Comparison of ENCODE assay signal across 1 cellular context in genomic region chr2:112683550-112684414, GRCh38.
TF ChIP-seq lines count a peak whose summit lies in the region.

No MANE protein-coding gene starts in this region.

TF ChIP-seq in K562, 482 proteins besides CTCF, POLR2A, EP300 and RAD21 (continued from another document and continues in another):
- peak; percentile 86; the same call in 1 of the 2 replicates for TF ChIP-seq E2F3 (CRISPR knock-in tag; IDR thresholded peaks at IDR 0.05)
- no peak for TF ChIP-seq SNRNP70 (optimal IDR thresholded peaks at IDR 0.05; ENCODE audit: low read depth, low read length)
- no peak for TF ChIP-seq YY1 (IDR thresholded peaks at IDR 0.05; ENCODE audit: borderline replicate concordance in 1 of 3, control insufficient read depth in 1 of 3, extremely low read depth in 1 of 3, insufficient read depth in 3 of 3, insufficient read length in 1 of 3, insufficient replicate concordance in 2 of 3, low read depth in 1 of 3, low read length in 2 of 3)
- TF ChIP-seq ZNF41 (CRISPR knock-in tag; conservative IDR thresholded peaks at IDR 0.05), result no peak
- TF ChIP-seq HDAC8 (tag; IDR thresholded peaks at IDR 0.05), result no peak
- peak; percentile 86 for TF ChIP-seq CCNT2 (IDR thresholded peaks at IDR 0.05; ENCODE audit: borderline replicate concordance, extremely low read depth, insufficient read length, low read depth, low read length)
- peak in 1 of 2 experiments; percentile 29; a peak in 1 of 3 replicates for TF ChIP-seq CBX3 (IDR thresholded peaks at IDR 0.05; ENCODE audit: borderline replicate concordance in 1 of 2, low read length in 2 of 2)
- no peak for TF ChIP-seq SIX5 (IDR thresholded peaks at IDR 0.05; ENCODE audit: borderline replicate concordance in 1 of 2, insufficient read depth in 1 of 2, low read depth in 1 of 2, low read length in 2 of 2)
- no peak for TF ChIP-seq C11orf30 (IDR thresholded peaks at IDR 0.05; ENCODE audit: low read depth)
- TF ChIP-seq, protein P1, sequence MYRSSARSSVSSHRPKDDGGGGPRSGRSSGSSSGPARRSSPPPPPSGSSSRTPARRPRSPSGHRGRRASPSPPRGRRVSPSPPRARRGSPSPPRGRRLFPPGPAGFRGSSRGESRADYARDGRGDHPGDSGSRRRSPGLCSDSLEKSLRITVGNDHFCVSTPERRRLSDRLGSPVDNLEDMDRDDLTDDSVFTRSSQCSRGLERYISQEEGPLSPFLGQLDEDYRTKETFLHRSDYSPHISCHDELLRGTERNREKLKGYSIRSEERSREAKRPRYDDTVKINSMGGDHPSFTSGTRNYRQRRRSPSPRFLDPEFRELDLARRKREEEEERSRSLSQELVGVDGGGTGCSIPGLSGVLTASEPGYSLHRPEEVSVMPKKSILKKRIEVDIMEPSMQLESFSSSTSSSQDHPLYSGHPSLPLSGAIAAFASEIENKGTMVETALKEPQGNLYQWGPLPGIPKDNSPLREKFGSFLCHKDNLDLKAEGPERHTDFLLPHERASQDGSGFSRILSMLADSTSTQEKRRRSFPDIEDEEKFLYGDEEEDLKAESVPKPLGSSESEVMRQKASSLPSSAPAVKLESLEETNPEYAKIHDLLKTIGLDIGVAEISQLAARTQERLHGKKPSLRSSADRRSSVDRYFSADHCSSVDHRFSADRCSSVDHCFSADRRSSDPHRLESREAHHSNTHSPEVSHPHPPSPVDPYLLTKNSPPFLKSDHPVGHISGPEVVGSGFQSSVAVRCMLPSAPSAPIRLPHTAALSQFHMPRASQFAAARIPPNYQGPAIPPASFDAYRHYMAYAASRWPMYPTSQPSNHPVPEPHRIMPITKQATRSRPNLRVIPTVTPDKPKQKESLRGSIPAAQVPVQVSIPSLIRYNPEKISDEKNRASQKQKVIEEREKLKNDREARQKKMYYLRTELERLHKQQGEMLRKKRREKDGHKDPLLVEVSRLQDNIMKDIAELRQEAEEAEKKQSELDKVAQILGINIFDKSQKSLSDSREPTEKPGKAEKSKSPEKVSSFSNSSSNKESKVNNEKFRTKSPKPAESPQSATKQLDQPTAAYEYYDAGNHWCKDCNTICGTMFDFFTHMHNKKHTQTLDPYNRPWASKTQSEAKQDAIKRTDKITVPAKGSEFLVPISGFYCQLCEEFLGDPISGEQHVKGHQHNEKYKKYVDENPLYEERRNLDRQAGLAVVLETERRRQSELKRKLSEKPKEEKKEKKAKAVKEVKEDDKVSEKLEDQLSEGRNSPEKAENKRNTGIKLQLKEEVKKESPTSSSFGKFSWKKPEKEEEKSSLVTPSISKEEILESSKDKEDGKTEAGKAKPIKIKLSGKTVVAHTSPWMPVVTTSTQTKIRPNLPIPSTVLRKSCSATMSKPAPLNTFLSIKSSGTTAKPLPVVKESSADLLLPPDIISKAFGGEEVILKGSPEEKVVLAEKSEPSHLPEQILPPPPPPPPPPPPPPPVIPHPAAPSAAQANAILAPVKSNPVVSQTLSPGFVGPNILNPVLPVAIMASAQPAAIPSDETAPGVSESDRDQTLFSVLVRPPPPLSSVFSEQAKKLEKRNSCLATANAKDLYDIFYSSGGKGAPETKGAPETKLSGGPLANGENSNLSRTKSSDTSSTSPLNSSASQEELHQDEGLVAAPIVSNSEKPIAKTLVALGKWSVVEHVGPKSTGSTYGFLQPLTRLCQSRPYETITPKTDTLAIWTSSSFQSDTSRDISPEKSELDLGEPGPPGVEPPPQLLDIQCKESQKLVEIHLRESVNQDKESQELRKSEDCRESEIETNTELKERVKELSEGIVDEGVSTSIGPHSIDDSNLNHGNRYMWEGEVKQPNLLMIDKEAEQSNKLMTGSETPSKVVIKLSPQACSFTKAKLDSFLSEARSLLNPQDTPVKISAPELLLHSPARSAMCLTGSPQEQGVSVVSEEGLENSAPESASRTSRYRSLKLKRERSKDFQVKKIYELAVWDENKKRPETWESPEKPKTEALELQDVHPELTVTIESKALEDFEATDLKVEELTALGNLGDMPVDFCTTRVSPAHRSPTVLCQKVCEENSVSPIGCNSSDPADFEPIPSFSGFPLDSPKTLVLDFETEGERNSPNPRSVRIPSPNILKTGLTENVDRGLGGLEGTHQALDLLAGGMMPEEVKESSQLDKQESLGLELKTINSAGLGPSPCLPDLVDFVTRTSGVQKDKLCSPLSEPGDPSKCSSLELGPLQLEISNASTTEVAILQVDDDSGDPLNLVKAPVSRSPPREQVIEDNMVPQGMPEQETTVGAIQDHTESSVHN (IDR thresholded peaks at IDR 0.05; ENCODE audit: borderline replicate concordance in 1 of 2, low read depth in 1 of 2), result no peak
- no peak; the same call in 1 of the 2 replicates for TF ChIP-seq ZNF263 (CRISPR knock-in tag; IDR thresholded peaks at IDR 0.05; ENCODE audit: borderline replicate concordance)
- TF ChIP-seq ZNF644 (tag; IDR thresholded peaks at IDR 0.05; ENCODE audit: low read depth), result no peak
- no peak for TF ChIP-seq JUNB (CRISPR knock-in tag; conservative IDR thresholded peaks at IDR 0.05)
- TF ChIP-seq, protein P2, sequence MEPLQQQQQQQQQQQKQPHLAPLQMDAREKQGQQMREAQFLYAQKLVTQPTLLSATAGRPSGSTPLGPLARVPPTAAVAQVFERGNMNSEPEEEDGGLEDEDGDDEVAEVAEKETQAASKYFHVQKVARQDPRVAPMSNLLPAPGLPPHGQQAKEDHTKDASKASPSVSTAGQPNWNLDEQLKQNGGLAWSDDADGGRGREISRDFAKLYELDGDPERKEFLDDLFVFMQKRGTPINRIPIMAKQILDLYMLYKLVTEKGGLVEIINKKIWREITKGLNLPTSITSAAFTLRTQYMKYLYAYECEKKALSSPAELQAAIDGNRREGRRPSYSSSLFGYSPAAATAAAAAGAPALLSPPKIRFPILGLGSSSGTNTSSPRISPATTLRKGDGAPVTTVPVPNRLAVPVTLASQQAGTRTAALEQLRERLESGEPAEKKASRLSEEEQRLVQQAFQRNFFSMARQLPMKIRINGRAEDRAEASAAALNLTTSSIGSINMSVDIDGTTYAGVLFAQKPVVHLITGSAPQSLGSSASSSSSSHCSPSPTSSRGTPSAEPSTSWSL (CRISPR knock-in tag; IDR thresholded peaks at IDR 0.05; ENCODE audit: borderline replicate concordance), result no peak
- TF ChIP-seq NCOA4 (IDR thresholded peaks at IDR 0.05; ENCODE audit: partially characterized antibody), result no peak
- TF ChIP-seq PTBP1 (IDR thresholded peaks at IDR 0.05; ENCODE audit: low read depth, low read length), result no peak
- no peak for TF ChIP-seq ZNF3 (CRISPR knock-in tag; IDR thresholded peaks at IDR 0.05)
- no peak for TF ChIP-seq KLF10 (CRISPR knock-in tag; IDR thresholded peaks at IDR 0.05)
- TF ChIP-seq RNF219 (CRISPR knock-in tag; IDR thresholded peaks at IDR 0.05), result no peak
- no peak for TF ChIP-seq THAP12 (CRISPR knock-in tag; IDR thresholded peaks at IDR 0.05)
- TF ChIP-seq ZBTB17 (CRISPR knock-in tag; IDR thresholded peaks at IDR 0.05), result no peak
- peak; percentile 90 for TF ChIP-seq KLF1 (tag; IDR thresholded peaks at IDR 0.05)
- no peak for TF ChIP-seq NCOA2 (IDR thresholded peaks at IDR 0.05; ENCODE audit: partially characterized antibody in 2 of 2)
- no peak for TF ChIP-seq ZNF551 (CRISPR knock-in tag; IDR thresholded peaks at IDR 0.05)
- TF ChIP-seq NR2F6 (CRISPR knock-in tag; IDR thresholded peaks at IDR 0.05), result no peak
- no peak for TF ChIP-seq FOS (IDR thresholded peaks at IDR 0.05; ENCODE audit: extremely low read depth, insufficient read length)
- peak; percentile 81 for TF ChIP-seq NFIC (IDR thresholded peaks at IDR 0.05)
- TF ChIP-seq EWSR1 (IDR thresholded peaks at IDR 0.05; ENCODE audit: borderline replicate concordance, low read depth, partially characterized antibody), result no peak
- no peak for TF ChIP-seq ZNF77 (CRISPR knock-in tag; IDR thresholded peaks at IDR 0.05)
- TF ChIP-seq, protein P3, sequence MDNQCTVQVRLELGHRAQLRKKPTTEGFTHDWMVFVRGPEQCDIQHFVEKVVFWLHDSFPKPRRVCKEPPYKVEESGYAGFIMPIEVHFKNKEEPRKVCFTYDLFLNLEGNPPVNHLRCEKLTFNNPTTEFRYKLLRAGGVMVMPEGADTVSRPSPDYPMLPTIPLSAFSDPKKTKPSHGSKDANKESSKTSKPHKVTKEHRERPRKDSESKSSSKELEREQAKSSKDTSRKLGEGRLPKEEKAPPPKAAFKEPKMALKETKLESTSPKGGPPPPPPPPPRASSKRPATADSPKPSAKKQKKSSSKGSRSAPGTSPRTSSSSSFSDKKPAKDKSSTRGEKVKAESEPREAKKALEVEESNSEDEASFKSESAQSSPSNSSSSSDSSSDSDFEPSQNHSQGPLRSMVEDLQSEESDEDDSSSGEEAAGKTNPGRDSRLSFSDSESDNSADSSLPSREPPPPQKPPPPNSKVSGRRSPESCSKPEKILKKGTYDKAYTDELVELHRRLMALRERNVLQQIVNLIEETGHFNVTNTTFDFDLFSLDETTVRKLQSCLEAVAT (IDR thresholded peaks at IDR 0.05), result no peak
- peak; percentile 94 for TF ChIP-seq NCOR1 (IDR thresholded peaks at IDR 0.05)
- no peak for TF ChIP-seq ZNF79 (CRISPR knock-in tag; IDR thresholded peaks at IDR 0.05; ENCODE audit: low read depth)
- TF ChIP-seq ZNF282 (CRISPR knock-in tag; IDR thresholded peaks at IDR 0.05), result no peak
- TF ChIP-seq ZNF224 (CRISPR knock-in tag; IDR thresholded peaks at IDR 0.05), result no peak
- TF ChIP-seq, protein P4, sequence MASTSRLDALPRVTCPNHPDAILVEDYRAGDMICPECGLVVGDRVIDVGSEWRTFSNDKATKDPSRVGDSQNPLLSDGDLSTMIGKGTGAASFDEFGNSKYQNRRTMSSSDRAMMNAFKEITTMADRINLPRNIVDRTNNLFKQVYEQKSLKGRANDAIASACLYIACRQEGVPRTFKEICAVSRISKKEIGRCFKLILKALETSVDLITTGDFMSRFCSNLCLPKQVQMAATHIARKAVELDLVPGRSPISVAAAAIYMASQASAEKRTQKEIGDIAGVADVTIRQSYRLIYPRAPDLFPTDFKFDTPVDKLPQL (IDR thresholded peaks at IDR 0.05; ENCODE audit: extremely low read depth, insufficient read length), result no peak
- TF ChIP-seq FOSL1 (tag; conservative IDR thresholded peaks at IDR 0.05), result peak; percentile 61
- peak in 1 of 3 experiments; percentile 72; a peak in 2 of 6 replicates for TF ChIP-seq ZBTB11 (CRISPR knock-in tag; IDR thresholded peaks at IDR 0.05)
- TF ChIP-seq PCBP2 (IDR thresholded peaks at IDR 0.05; ENCODE audit: low read depth, low read length, poor library complexity, severe bottlenecking), result no peak
- TF ChIP-seq, protein P5, sequence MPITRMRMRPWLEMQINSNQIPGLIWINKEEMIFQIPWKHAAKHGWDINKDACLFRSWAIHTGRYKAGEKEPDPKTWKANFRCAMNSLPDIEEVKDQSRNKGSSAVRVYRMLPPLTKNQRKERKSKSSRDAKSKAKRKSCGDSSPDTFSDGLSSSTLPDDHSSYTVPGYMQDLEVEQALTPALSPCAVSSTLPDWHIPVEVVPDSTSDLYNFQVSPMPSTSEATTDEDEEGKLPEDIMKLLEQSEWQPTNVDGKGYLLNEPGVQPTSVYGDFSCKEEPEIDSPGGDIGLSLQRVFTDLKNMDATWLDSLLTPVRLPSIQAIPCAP (CRISPR knock-in tag; IDR thresholded peaks at IDR 0.05; ENCODE audit: borderline replicate concordance), result 0 out of 2 replicates have a peak, but pooled peaks have one; percentile 21
- TF ChIP-seq ZNF133 (CRISPR knock-in tag; IDR thresholded peaks at IDR 0.05), result no peak
- no peak for TF ChIP-seq PURB (CRISPR knock-in tag; IDR thresholded peaks at IDR 0.05; ENCODE audit: low read depth)
